Comparison of ENCODE assay signal across 8 cellular contexts in genomic region chr2:88627856-88628568, GRCh38. TPM values are rescaled to one million over a fixed set of nuclear protein-coding genes. Genes with fewer than 3 reads are reported as not detected.
DNase-seq lines count a peak whose midpoint lies in the region; ATAC-seq and TF ChIP-seq lines count a peak whose summit lies in the region.

No MANE protein-coding gene starts in this region.

- peaks cover 0 to 3% (median 0%) of the 10 kb centered on the region in 7 donors for H3K9me3 Mint-ChIP-seq in CD14-positive monocyte
- no peaks in the 10 kb centered on the region for H3K9me3 Mint-ChIP-seq in natural killer cell
- no peaks in the 10 kb centered on the region for H3K9me3 Mint-ChIP-seq in stimulated activated naive CD8-positive, alpha-beta T cell treated with anti-CD3 and anti-CD28 coated beads, Interleukin-15, amount 100 ng/mL, for 72 hours

- TF ChIP-seq CTCF in CD14-positive monocyte (IDR thresholded peaks at IDR 0.05) = no peak
- no peak for TF ChIP-seq CTCF in natural killer cell (IDR thresholded peaks at IDR 0.05)

- H3K27me3 Mint-ChIP-seq in CD14-positive monocyte (ENCODE audit: low read depth in 3 of 3) (peaks cover 0 to 5% (median 3%) of the 10 kb centered on the region in 3 donors), natural killer cell (ENCODE audit: low read depth in 2 of 2) (no peaks in the 10 kb centered on the region)
- H3K27me3 Mint-ChIP-seq in stimulated activated naive CD8-positive, alpha-beta T cell treated with anti-CD3 and anti-CD28 coated beads, Interleukin-15, amount 100 ng/mL, for 72 hours = no peaks in the 10 kb centered on the region

- peak; percentile 98 for DNase-seq in CD14-positive monocyte (ENCODE audit: low spot score)
- peak; percentile 23 for DNase-seq in GM19238 (ENCODE audit: insufficient read length, low spot score)
- DNase-seq in OCI-M1 (lab: John Stamatoyannopoulos, UW) = peak; percentile 95
- DNase-seq in activated T-cell treated with anti-CD3 and anti-CD28 coated beads for 24 hours (ENCODE audit: low read depth) = peak; percentile 72
- peak; percentile 99 for DNase-seq in fibroblast of gingiva (ENCODE audit: low read depth)
- DNase-seq in natural killer cell = peak; percentile 80
- DNase-seq in stimulated activated naive CD8-positive, alpha-beta T cell treated with anti-CD3 and anti-CD28 coated beads, Interleukin-15, amount 100 ng/mL, for 72 hours = peak; percentile 81 to 85

- H3K27ac Mint-ChIP-seq in CD14-positive monocyte = no peak overlapping the region
- H3K27ac Mint-ChIP-seq in natural killer cell = no peak overlapping the region
- no peak overlapping the region for H3K27ac Mint-ChIP-seq in stimulated activated naive CD8-positive, alpha-beta T cell treated with anti-CD3 and anti-CD28 coated beads, Interleukin-15, amount 100 ng/mL, for 72 hours

- ATAC-seq in HG03378 (IDR thresholded peaks at IDR 0.05; ENCODE audit: unreplicated experiment) = peak; percentile 38
- peak; percentile 39 to 65 (median 47) for ATAC-seq in natural killer cell
- ATAC-seq in stimulated activated naive CD8-positive, alpha-beta T cell treated with anti-CD3 and anti-CD28 coated beads, Interleukin-15, amount 100 ng/mL, for 72 hours = peak; percentile 71

- peaks cover 0 to 2% of the 10 kb centered on the region in 2 donors for H3K36me3 Mint-ChIP-seq in CD14-positive monocyte
- H3K36me3 Mint-ChIP-seq in natural killer cell = no peaks in the 10 kb centered on the region

- H3K4me1 Mint-ChIP-seq in CD14-positive monocyte = peaks cover 7% of the 10 kb centered on the region
- peaks cover 6% of the 10 kb centered on the region in 2 donors for H3K4me1 Mint-ChIP-seq in natural killer cell
- no peaks in the 10 kb centered on the region for H3K4me1 Mint-ChIP-seq in stimulated activated naive CD8-positive, alpha-beta T cell treated with anti-CD3 and anti-CD28 coated beads, Interleukin-15, amount 100 ng/mL, for 72 hours

- H3K4me3 Mint-ChIP-seq in CD14-positive monocyte = no peak overlapping the region
- H3K4me3 Mint-ChIP-seq in natural killer cell = no peak overlapping the region
- H3K4me3 Mint-ChIP-seq in stimulated activated naive CD8-positive, alpha-beta T cell treated with anti-CD3 and anti-CD28 coated beads, Interleukin-15, amount 100 ng/mL, for 72 hours = no peak overlapping the region

- intact Hi-C loops in CD14-positive monocyte (cut with micrococcal nuclease) (loop anchor here (2.0 to 10.0 kb wide), 5 partner anchors 21 to 573 kb away; partner anchors contain the start of genes RPIA (in 2 of the 2) and KRCC1 (in 1 of the 2)), natural killer cell (cut with micrococcal nuclease) (loop anchor here (1.0 to 5.0 kb wide), 5 partner anchors 10 to 63 kb away; partner anchors contain the start of gene RPIA)

RNA-seq across cellular contexts. Expression of gene EIF2AK3, which starts 0.7 kb away (rescaled TPM):
- polyA plus RNA-seq in CD14-positive monocyte = 1 to 10 TPM; 2.0 to 2.3 TPM
- 10 to 100 TPM; 29.9 to 43.7 (median 33.4) TPM for total RNA-seq in natural killer cell

Comparison
In these comparisons a context has a peak if more than half of its experiments do, and no peak if none do; other contexts are left out.
1. Peak in every context shown above with its lines: DNase-seq and ATAC-seq.
2. DNase-seq: peak in every context shown above with its lines; median percentile 99 in fibroblast of gingiva; 98 in CD14-positive monocyte; 95 in OCI-M1; 83 in stimulated activated naive CD8-positive, alpha-beta T cell treated with anti-CD3 and anti-CD28 coated beads, Interleukin-15, amount 100 ng/mL, for 72 hours; 80 in natural killer cell; 72 in activated T-cell treated with anti-CD3 and anti-CD28 coated beads for 24 hours; 23 in GM19238.